ENCODE assay signal across 20 cellular contexts in genomic region chr3:65343736-65344135, GRCh38.
A peak's percentile ranks its signal among the peaks of the same experiment; 100 is the strongest.
DNase-seq lines count a peak whose midpoint lies in the region.
"Had no signal": no experiment of that assay in that cellular context is flagged by ENCODE, and none has a peak within 500 bp of the region (broad histone marks: within the 10 kb centered on the region; RNA-seq: fewer than 3 reads in every experiment).

No MANE protein-coding gene starts in this region.

- no peak overlapping the region for H3K9ac ChIP-seq in mesendoderm (ENCODE audit: low read length)

- no peak overlapping the region for H3K23ac ChIP-seq in mesendoderm (ENCODE audit: low read length)

- no peak overlapping the region for H2BK15ac ChIP-seq in mesendoderm (replicated peaks; ENCODE audit: low read depth)

- no peak overlapping the region for H3K4me2 ChIP-seq in mesendoderm (ENCODE audit: low read length)

- WGBS in mesendoderm (ENCODE audit: extremely low coverage, insufficient coverage, low lambda C conversion rate) = no CpG with 5 or more reads among the region's 4 CpGs

- H4K8ac ChIP-seq in mesendoderm (ENCODE audit: low read depth, low read length) = no peak overlapping the region

- H3K4me3 ChIP-seq in mesendoderm (ENCODE audit: low read length) = no peak overlapping the region
- H3K4me3 ChIP-seq: GM12878 had no signal

- peak overlapping the region; percentile 48 for H3K27ac ChIP-seq in mesendoderm (ENCODE audit: low read depth, low read length)

- peak overlapping the region; percentile 18 for H2BK5ac ChIP-seq in mesendoderm (ENCODE audit: low read length)

- no peaks in the 10 kb centered on the region for H3K27me3 ChIP-seq in mesendoderm (ENCODE audit: insufficient read depth, low read length, poor library complexity)
- H3K27me3 ChIP-seq: BE2C had no signal

- H4K5ac ChIP-seq in mesendoderm (ENCODE audit: low read length) = no peak overlapping the region

- H2AK5ac ChIP-seq in mesendoderm (ENCODE audit: low read length) = no peak overlapping the region

- H3K18ac ChIP-seq in mesendoderm (ENCODE audit: low read length) = peak overlapping the region; percentile 40

- H3K79me1 ChIP-seq in mesendoderm (ENCODE audit: low read length) = no peaks in the 10 kb centered on the region

- H3K36me3 ChIP-seq in mesendoderm (ENCODE audit: control insufficient read depth, insufficient read depth, low read length) = no peaks in the 10 kb centered on the region
- H3K36me3 ChIP-seq: BE2C had no signal

- peaks cover 4% of the 10 kb centered on the region for H3K4me1 ChIP-seq in mesendoderm (ENCODE audit: control insufficient read depth, low read depth, low read length)

- H2BK120ac ChIP-seq in mesendoderm (ENCODE audit: low read depth, low read length) = no peak overlapping the region

- H3K56ac ChIP-seq in mesendoderm (ENCODE audit: low read length) = peak overlapping the region; percentile 65

- DNase-seq in HK-2 (ENCODE audit: unreplicated experiment) (peak; percentile 42), amniotic epithelial cell (ENCODE audit: low read depth) (peak; percentile 89), glomerular visceral epithelial cell (ENCODE audit: extremely low spot score) (peak; percentile 40), mesendoderm (no peak), RKO (ENCODE audit: low spot score) (no peak), iPS-NIHi11 (ENCODE audit: low spot score) (no peak), NCI-H1105 (lab: John Stamatoyannopoulos, UW) (no peak), nucleus accumbens (lab: John Stamatoyannopoulos, UW) (no peak)
- DNase-seq: ACHN; BE2C; C1 segment of cervical spinal cord; CD4-positive, CD25-positive, alpha-beta regulatory T cell; CD8-positive, alpha-beta memory T cell; COR-L47; DMS 273 treated with DMSO at 0.1 percent for 48 hours; DMS53; DND-41; EL; GOT3 had no signal

- no peak overlapping the region for H3K4ac ChIP-seq in mesendoderm (ENCODE audit: low read depth, low read length)

- H3K79me2 ChIP-seq in mesendoderm (ENCODE audit: control insufficient read depth, insufficient read depth, low read length) = no peaks in the 10 kb centered on the region

Comparison
In these comparisons a context has a peak if more than half of its experiments do, and no peak if none do; other contexts are left out.
1. DNase-seq: peak in HK-2 (single experiment), amniotic epithelial cell (single experiment) and glomerular visceral epithelial cell (single experiment); none in mesendoderm (single experiment), RKO (single experiment), iPS-NIHi11 (single experiment), NCI-H1105 (single experiment) and nucleus accumbens (0 of 56).